10 cellular contexts compared by ENCODE assay signal in genomic region chr5:172798422-172799215, GRCh38. TPM values are rescaled to one million over a fixed set of nuclear protein-coding genes. Genes with fewer than 3 reads are reported as not detected.
DNase-seq lines count a peak whose midpoint lies in the region; ATAC-seq, FAIRE-seq and TF ChIP-seq lines count a peak whose summit lies in the region.
"Had no signal": no experiment of that assay in that cellular context is flagged by ENCODE, and none has a peak within 500 bp of the region (broad histone marks: within the 10 kb centered on the region; RNA-seq: fewer than 3 reads in every experiment).

No MANE protein-coding gene starts in this region.

- no peaks in the 10 kb centered on the region for H3K4me1 ChIP-seq in Peyer's patch
- H3K4me1 ChIP-seq in esophagus muscularis mucosa, result peaks cover 21 to 62% (median 52%) of the 10 kb centered on the region in 4 donors
- no peaks in the 10 kb centered on the region for H3K4me1 ChIP-seq in CD4-positive, alpha-beta memory T cell (ENCODE audit: insufficient read depth, low read length)

- H3K27me3 Mint-ChIP-seq in CD4-positive, alpha-beta memory T cell, result no peaks in the 10 kb centered on the region

- H3K4me1 Mint-ChIP-seq in CD4-positive, alpha-beta memory T cell, result peaks cover 0 to 5% (median 3%) of the 10 kb centered on the region in 4 donors

- no peaks in the 10 kb centered on the region for H3K36me3 Mint-ChIP-seq in CD4-positive, alpha-beta memory T cell
- H3K36me3 Mint-ChIP-seq: activated naive CD4-positive, alpha-beta T cell treated with anti-CD3 and anti-CD28 coated beads, Interleukin-2, amount 10 ng/mL, durations not matched to agents 7 days and 5 days had no signal

- H3K27me3 ChIP-seq in Peyer's patch (no peaks in the 10 kb centered on the region), esophagus muscularis mucosa (no peaks in the 10 kb centered on the region)
- H3K27me3 ChIP-seq in CD4-positive, alpha-beta memory T cell (ENCODE audit: insufficient read depth, low read length), result no peaks in the 10 kb centered on the region

- CTCF ChIA-PET in CD4-positive, alpha-beta memory T cell (lab: Charles Lee; ENCODE audit: partially characterized antibody), result interaction anchor here (0.8 to 1.8 kb wide), 4 partner anchors 21 to 84 kb away, joined by 3 to 11 read pairs (median 6); partner anchors contain the start of gene DUSP1

- peak overlapping the region in 1 of 7 donors; percentile 36 for H3K27ac Mint-ChIP-seq in CD4-positive, alpha-beta memory T cell
- H3K27ac Mint-ChIP-seq: activated naive CD4-positive, alpha-beta T cell treated with anti-CD3 and anti-CD28 coated beads, Interleukin-2, amount 10 ng/mL, durations not matched to agents 7 days and 5 days had no signal

- no peak for FAIRE-seq in GM12892 (lab: Jason Lieb, UNC)

- TF ChIP-seq EP300 in esophagus muscularis mucosa (IDR thresholded peaks at IDR 0.05), result peak; percentile 9

- H3K9me3 Mint-ChIP-seq in CD4-positive, alpha-beta memory T cell, result no peaks in the 10 kb centered on the region
- H3K9me3 Mint-ChIP-seq: activated naive CD4-positive, alpha-beta T cell treated with anti-CD3 and anti-CD28 coated beads, Interleukin-2, amount 10 ng/mL, durations not matched to agents 7 days and 5 days; nephron progenitor cell had no signal

- ATAC-seq in sciatic nerve, result peak; percentile 9
- no peak for ATAC-seq in GM19351 (IDR thresholded peaks at IDR 0.05; ENCODE audit: unreplicated experiment)

- DNase-seq in EH (ENCODE audit: low read depth) (peak; percentile 97), Peyer's patch (peak in 1 of 3 donors; percentile 67), esophagus muscularis mucosa (ENCODE audit: extremely low spot score) (no peak), sciatic nerve (ENCODE audit: low spot score) (no peak), DMS 273 (lab: John Stamatoyannopoulos, UW; ENCODE audit: unreplicated experiment) (no peak), GM12892 (ENCODE audit: insufficient read length) (no peak)
- no peak for DNase-seq in CD4-positive, alpha-beta memory T cell
- DNase-seq: activated naive CD4-positive, alpha-beta T cell treated with anti-CD3 and anti-CD28 coated beads, Interleukin-2, amount 10 ng/mL, durations not matched to agents 7 days and 5 days; nephron progenitor cell had no signal

- no peak overlapping the region for H3K4me3 Mint-ChIP-seq in CD4-positive, alpha-beta memory T cell
- H3K4me3 Mint-ChIP-seq: activated naive CD4-positive, alpha-beta T cell treated with anti-CD3 and anti-CD28 coated beads, Interleukin-2, amount 10 ng/mL, durations not matched to agents 7 days and 5 days; nephron progenitor cell had no signal

- H3K9me3 ChIP-seq in Peyer's patch, result no peaks in the 10 kb centered on the region
- H3K9me3 ChIP-seq in esophagus muscularis mucosa, result no peaks in the 10 kb centered on the region
- H3K9me3 ChIP-seq in CD4-positive, alpha-beta memory T cell (ENCODE audit: control insufficient read depth in 1 of 2, low read length in 2 of 2), result no peaks in the 10 kb centered on the region

- TF ChIP-seq POLR2A in Peyer's patch (IDR thresholded peaks at IDR 0.05), result no peak
- TF ChIP-seq POLR2A in esophagus muscularis mucosa (IDR thresholded peaks at IDR 0.05; ENCODE audit: low read depth), result no peak
- TF ChIP-seq POLR2A in GM12892 (IDR thresholded peaks at IDR 0.05; ENCODE audit: low read depth, low read length), result no peak

- peak overlapping the region; percentile 31 to 56 (median 52) for H3K27ac ChIP-seq in Peyer's patch
- peak overlapping the region; percentile 38 to 85 (median 80) for H3K27ac ChIP-seq in esophagus muscularis mucosa (replicated peaks in 1 of 4)
- no peak overlapping the region for H3K27ac ChIP-seq in CD4-positive, alpha-beta memory T cell (ENCODE audit: low read depth, low read length)

- WGBS in esophagus muscularis mucosa, result 68% methylated on average over 14 of the region's 14 CpGs

- H3K4me3 ChIP-seq in Peyer's patch (no peak overlapping the region), esophagus muscularis mucosa (no peak overlapping the region)
- no peak overlapping the region for H3K4me3 ChIP-seq in CD4-positive, alpha-beta memory T cell (ENCODE audit: low read length in 2 of 2)

- POLR2A ChIA-PET in CD4-positive, alpha-beta memory T cell (lab: Charles Lee; ENCODE audit: partially characterized antibody), result interaction anchor here (0.7 to 1.5 kb wide), 3 partner anchors 9 to 28 kb away, joined by 3 to 6 read pairs (median 4); partner anchors contain the start of gene DUSP1

- TF ChIP-seq CTCF in Peyer's patch (IDR thresholded peaks at IDR 0.05) (no peak), esophagus muscularis mucosa (IDR thresholded peaks at IDR 0.05) (no peak)

- intact Hi-C loops in esophagus muscularis mucosa (cut with DNase I) (no loop called here), sciatic nerve (cut with DNase I) (no loop called here)
- intact Hi-C loops in CD4-positive, alpha-beta memory T cell (cut with micrococcal nuclease), result no loop called here

- H3K36me3 ChIP-seq in Peyer's patch, result no peaks in the 10 kb centered on the region
- H3K36me3 ChIP-seq in esophagus muscularis mucosa, result no peaks in the 10 kb centered on the region
- no peaks in the 10 kb centered on the region for H3K36me3 ChIP-seq in CD4-positive, alpha-beta memory T cell (ENCODE audit: insufficient read depth, low read length)

RNA-seq across cellular contexts. Expression of gene DUSP1, which starts 27.6 kb away (rescaled TPM):
- total RNA-seq in Peyer's patch (100 to 1,000 TPM; 155 to 427 (median 285) TPM), esophagus muscularis mucosa (100 to 1,000 TPM; 455 to 718 (median 676) TPM), sciatic nerve (296 TPM)
- polyA plus RNA-seq in GM12892 (2012; ENCODE audit: missing spikeins), result 4.0 TPM
- 10 to 100 TPM; 18.0 to 18.8 TPM for total RNA-seq in CD4-positive, alpha-beta memory T cell
- polyA plus RNA-seq in CD4-positive, alpha-beta memory T cell, result 100 to 1,000 TPM; 297 to 879 TPM

RNA-seq across cellular contexts. Expression of gene ERGIC1, which starts 35.4 kb away (rescaled TPM):
- total RNA-seq in Peyer's patch, result 100 to 1,000 TPM; 113 to 180 (median 143) TPM
- 100 to 1,000 TPM; 105 to 161 (median 145) TPM for total RNA-seq in esophagus muscularis mucosa
- 87.3 TPM for total RNA-seq in sciatic nerve
- polyA plus RNA-seq in GM12892 (2012; ENCODE audit: missing spikeins), result 58.7 TPM
- 10 to 100 TPM; 45.8 to 51.0 TPM for total RNA-seq in CD4-positive, alpha-beta memory T cell
- 10 to 100 TPM; 10.6 to 18.8 TPM for polyA plus RNA-seq in CD4-positive, alpha-beta memory T cell

Comparison
In these comparisons a context has a peak if more than half of its experiments do, and no peak if none do; other contexts are left out.
1. RNA of gene DUSP1, which starts 27.6 kb away (total RNA-seq): 455 to 718 TPM in esophagus muscularis mucosa, 155 to 427 TPM in Peyer's patch and 296 TPM in sciatic nerve (single experiment); 18.0 to 18.8 TPM in CD4-positive, alpha-beta memory T cell; every median in the first group is over 4 times any median in the second.